In the genomic region with DNA sequence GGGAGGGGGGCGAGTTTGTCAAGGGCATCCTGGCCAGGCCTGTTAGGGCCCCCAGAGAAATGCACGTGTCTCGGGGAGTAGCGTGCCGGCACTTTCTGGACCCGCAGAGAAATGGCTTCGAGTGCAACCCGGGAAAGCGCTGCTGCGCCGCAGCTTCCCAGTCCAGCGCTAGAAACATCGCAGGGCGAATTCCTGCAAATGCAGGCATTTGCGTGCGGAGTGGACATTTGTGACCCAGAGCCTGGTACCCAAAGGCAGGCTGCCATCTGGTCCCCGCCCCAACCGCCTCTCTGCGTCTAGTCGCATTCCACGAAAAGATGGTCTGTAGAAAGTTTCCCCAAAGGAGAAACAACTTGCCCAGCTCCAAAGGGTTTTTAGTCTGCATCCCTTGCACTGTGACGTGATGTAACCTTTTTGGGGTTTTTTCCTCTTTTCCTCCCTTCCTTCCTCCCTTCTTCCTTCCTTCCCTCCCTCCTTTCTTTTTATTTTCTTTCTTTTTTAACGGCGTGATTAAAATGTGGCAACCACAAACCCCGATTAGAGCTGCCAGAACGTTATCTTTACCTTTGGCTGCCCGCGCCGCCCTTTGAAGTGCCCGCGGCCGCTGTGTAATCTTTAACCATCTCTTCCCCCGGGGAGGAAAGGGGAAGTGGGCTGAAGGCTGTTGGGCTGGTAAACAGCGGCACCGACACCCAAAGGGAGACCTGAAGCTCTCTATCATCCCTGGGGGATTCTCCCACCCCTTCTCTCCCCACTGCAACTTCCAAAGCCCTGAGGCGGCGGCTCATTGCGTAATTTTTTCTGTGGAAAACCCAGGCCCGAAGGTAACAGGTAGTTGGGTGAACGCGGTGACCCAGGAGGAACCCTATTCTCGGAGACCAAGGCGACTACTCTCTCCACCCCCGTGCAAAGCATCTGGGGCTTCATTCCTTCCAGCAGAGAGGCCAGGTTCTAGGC, we compare ENCODE assay signal across 8 cellular contexts. TPM values are rescaled to one million over a fixed set of nuclear protein-coding genes. Genes with fewer than 3 reads are reported as not detected.
A peak's percentile ranks its signal among the peaks of the same experiment; 100 is the strongest.
DNase-seq lines count a peak whose midpoint lies in the region; ATAC-seq and TF ChIP-seq lines count a peak whose summit lies in the region.

No MANE protein-coding gene starts in this region.

- H3K27me3 Mint-ChIP-seq in chondrocyte (ENCODE audit: low read depth), result peaks cover 7% of the 10 kb centered on the region

- peak overlapping the region; percentile 54 to 73 (median 63) for H3K4me3 ChIP-seq in BLaER1 treated with 17β-estradiol and CSF1 and Interleukin-3, amounts not matched to agents 10 nM and 100 nM
- H3K4me3 ChIP-seq in mucosa of rectum (ENCODE audit: low read length in 2 of 2), result peak overlapping the region; percentile 58 to 64

- peak overlapping the region; percentile 77 for H3K4me3 Mint-ChIP-seq in chondrocyte (ENCODE audit: unreplicated experiment)

- H3K4me2 ChIP-seq in BLaER1 treated with 17β-estradiol and CSF1 and Interleukin-3, amounts not matched to agents 10 nM and 100 nM, result peak overlapping the region; percentile 92 to 100 (median 99)

- H3K9me3 ChIP-seq in BLaER1 treated with 17β-estradiol and CSF1 and Interleukin-3, amounts not matched to agents 10 nM and 100 nM (replicated peaks in 1 of 11), result peaks cover 24 to 32% (median 30%) of the 10 kb centered on the region in 11 experiments
- H3K9me3 ChIP-seq in mucosa of rectum (ENCODE audit: control insufficient read depth in 2 of 2, low read length in 2 of 2), result peaks cover 0 to 2% of the 10 kb centered on the region in 2 donors

- H3K9me3 Mint-ChIP-seq in chondrocyte (ENCODE audit: low read depth), result peaks cover 8% of the 10 kb centered on the region

- peak overlapping the region in 5 of 11 experiments; percentile 8 to 53 (median 38); a peak in 7 of 22 replicates for H3K9ac ChIP-seq in BLaER1 treated with 17β-estradiol and CSF1 and Interleukin-3, amounts not matched to agents 10 nM and 100 nM
- no peak overlapping the region for H3K9ac ChIP-seq in mucosa of rectum (ENCODE audit: low read depth in 1 of 2, low read length in 2 of 2)

- DNase-seq in M059J (ENCODE audit: low read depth) (peak; percentile 5), chondrocyte (ENCODE audit: low spot score) (no peak), NCI-H446 (lab: John Stamatoyannopoulos, UW) (no peak), NCI-H1105 treated with DMSO at 0.1 percent for 48 hours (lab: John Stamatoyannopoulos, UW) (no peak)

- H3K27ac ChIP-seq in BLaER1 treated with 17β-estradiol and CSF1 and Interleukin-3, amounts not matched to agents 10 nM and 100 nM, result no peak overlapping the region
- peak overlapping the region in 1 of 2 donors; percentile 9 for H3K27ac ChIP-seq in mucosa of rectum (ENCODE audit: low read depth in 2 of 2, low read length in 2 of 2)

- H4K20me1 ChIP-seq in BLaER1 treated with 17β-estradiol and CSF1 and Interleukin-3, amounts not matched to agents 10 nM and 100 nM, result peaks cover 0 to 29% (median 17%) of the 10 kb centered on the region in 11 experiments; a peak in 14 of 22 replicates

- peaks cover 63 to 79% (median 67%) of the 10 kb centered on the region in 11 experiments for H3K27me3 ChIP-seq in BLaER1 treated with 17β-estradiol and CSF1 and Interleukin-3, amounts not matched to agents 10 nM and 100 nM
- peaks cover 13 to 30% of the 10 kb centered on the region in 2 donors for H3K27me3 ChIP-seq in mucosa of rectum (ENCODE audit: control insufficient read depth in 2 of 2, insufficient read depth in 2 of 2, low read length in 2 of 2)

- peaks cover 2% of the 10 kb centered on the region for H3K36me3 Mint-ChIP-seq in chondrocyte (ENCODE audit: low read depth)

- peaks cover 47% of the 10 kb centered on the region for H3K4me1 Mint-ChIP-seq in chondrocyte (ENCODE audit: low read depth)

- peak overlapping the region; percentile 75 for H3K27ac Mint-ChIP-seq in chondrocyte (ENCODE audit: unreplicated experiment)

- peaks cover 19 to 31% (median 26%) of the 10 kb centered on the region in 10 experiments for H3K4me1 ChIP-seq in BLaER1 treated with 17β-estradiol and CSF1 and Interleukin-3, amounts not matched to agents 10 nM and 100 nM
- H3K4me1 ChIP-seq in mucosa of rectum (ENCODE audit: control insufficient read depth in 2 of 2, insufficient read depth in 2 of 2, low read length in 2 of 2), result peaks cover 17 to 18% of the 10 kb centered on the region in 2 donors

- ATAC-seq in GM19324 (IDR thresholded peaks at IDR 0.05; ENCODE audit: low FRiP score, unreplicated experiment) (peak; percentile 72), GM21360 (IDR thresholded peaks at IDR 0.05; ENCODE audit: unreplicated experiment) (no peak)

- no peak for TF ChIP-seq CTCF in chondrocyte (IDR thresholded peaks at IDR 0.05)

- H3K36me3 ChIP-seq in BLaER1 treated with 17β-estradiol and CSF1 and Interleukin-3, amounts not matched to agents 10 nM and 100 nM, result peaks cover 0 to 5% (median 0%) of the 10 kb centered on the region in 11 experiments; a peak in 2 of 22 replicates
- no peaks in the 10 kb centered on the region for H3K36me3 ChIP-seq in mucosa of rectum (ENCODE audit: control insufficient read depth in 2 of 2, insufficient read depth in 2 of 2, low read length in 2 of 2)

RNA-seq across cellular contexts. Expression of gene LGR5, which starts 1.1 kb away (rescaled TPM):
- 0.07 and 0.49 TPM in 2 replicates for total RNA-seq in M059J (2014; rRNA removed; shearing (Covaris generic))
- total RNA-seq in chondrocyte, result 13.8 to 31.0 TPM (median 14.3 TPM) in 3 replicates
